In the genomic region with DNA sequence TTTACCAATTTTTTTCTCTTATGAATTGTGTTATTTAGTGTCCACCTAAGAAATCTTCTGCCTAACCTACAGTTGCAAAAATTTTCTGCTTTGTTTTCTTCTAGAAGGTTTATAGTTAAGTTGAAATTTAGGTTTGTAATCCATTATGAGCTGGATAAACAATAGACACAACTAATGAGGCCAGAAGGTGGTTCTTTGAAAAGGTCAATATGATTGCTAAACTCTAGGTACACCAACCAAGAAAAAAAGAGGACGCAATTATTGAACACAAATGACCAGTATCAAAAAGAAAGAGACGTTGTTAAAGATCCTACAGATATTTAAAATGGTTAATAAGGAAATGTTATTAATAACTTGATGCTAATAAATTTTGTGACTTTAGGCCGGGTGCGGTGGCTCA, we compare ENCODE assay signal across 12 cellular contexts. TPM values are rescaled to one million over a fixed set of nuclear protein-coding genes. Genes with fewer than 3 reads are reported as not detected.
"Had no signal": no experiment of that assay in that cellular context is flagged by ENCODE, and none has a peak within 500 bp of the region (broad histone marks: within the 10 kb centered on the region; RNA-seq: fewer than 3 reads in every experiment).

No MANE protein-coding gene starts in this region.

- DNase-seq: GOT3, H7, HFFc6, KBM-7 had no signal

- H3K27ac ChIP-seq: HL-60, KMS-11 had no signal

- H3K4me2 ChIP-seq: KMS-11 had no signal

- H3K27me3 Mint-ChIP-seq: IgD-negative memory B cell had no signal

- H3K27ac Mint-ChIP-seq: HFFc6 had no signal

- H3K4me1 Mint-ChIP-seq: IgD-negative memory B cell had no signal

- H3K4me3 Mint-ChIP-seq: HFFc6, IgD-negative memory B cell had no signal

- H3K4me3 ChIP-seq: HAP-1 had no signal

- H3K9me3 Mint-ChIP-seq: HFFc6, IgD-negative memory B cell had no signal

- ATAC-seq: HCT116, HepG2 had no signal

RNA-seq across cellular contexts. Expression of gene ART1, which starts 42.5 kb away (rescaled TPM):
- total RNA-seq: H4, HepG2, HFFc6, HT1080 had no signal
- polyA plus RNA-seq: HepG2, IgD-negative memory B cell had no signal

RNA-seq across cellular contexts. Expression of gene ART5, which starts 45.6 kb away (rescaled TPM):
- total RNA-seq: HFFc6, HT1080 had no signal
- polyA plus RNA-seq: IgD-negative memory B cell had no signal
